ENCODE assay signal across 8 cellular contexts in genomic region chr6:20211941-20212391, GRCh38. TPM values are rescaled to one million over a fixed set of nuclear protein-coding genes. Genes with fewer than 3 reads are reported as not detected.
A peak's percentile ranks its signal among the peaks of the same experiment; 100 is the strongest.
DNase-seq lines count a peak whose midpoint lies in the region; ATAC-seq, FAIRE-seq and TF ChIP-seq lines count a peak whose summit lies in the region.

No MANE protein-coding gene starts in this region.

- peak overlapping the region; percentile 90 for H3K4me3 Mint-ChIP-seq in activated T-helper 2 cell treated with anti-CD3 and anti-CD28 coated beads, Interferon-gamma antibody, Interleukin-2, Interleukin-4, amounts not matched to agents 10 μg/mL and 5 μg/mL and 100 μg/mL, durations not matched to agents 14 hours and 24 hours and 36 hours (ENCODE audit: low read depth)

- peak overlapping the region; percentile 77 for H2AFZ ChIP-seq in MM.1S (ENCODE audit: low read length)

- ATAC-seq in HG03469 (IDR thresholded peaks at IDR 0.05; ENCODE audit: unreplicated experiment) = no peak

- H3K36me3 Mint-ChIP-seq in activated T-helper 2 cell treated with anti-CD3 and anti-CD28 coated beads, Interferon-gamma antibody, Interleukin-2, Interleukin-4, amounts not matched to agents 10 μg/mL and 5 μg/mL and 100 μg/mL, durations not matched to agents 14 hours and 24 hours and 36 hours (ENCODE audit: low read depth) = no peaks in the 10 kb centered on the region

- H4K20me1 ChIP-seq in MM.1S (ENCODE audit: insufficient read depth, low read length) = no peaks in the 10 kb centered on the region

- H3K27me3 Mint-ChIP-seq in activated T-helper 2 cell treated with anti-CD3 and anti-CD28 coated beads, Interferon-gamma antibody, Interleukin-2, Interleukin-4, amounts not matched to agents 10 μg/mL and 5 μg/mL and 100 μg/mL, durations not matched to agents 14 hours and 24 hours and 36 hours (ENCODE audit: low read depth) = no peaks in the 10 kb centered on the region

- H3K36me3 ChIP-seq in MM.1S (replicated peaks; ENCODE audit: insufficient read depth, low read length) (no peaks in the 10 kb centered on the region), left ventricle myocardium inferior (no peaks in the 10 kb centered on the region), rectal smooth muscle tissue (ENCODE audit: control insufficient read depth, insufficient read depth, low read length) (no peaks in the 10 kb centered on the region)

- peak overlapping the region; percentile 93 for H3K4me2 ChIP-seq in MM.1S (ENCODE audit: low read depth, low read length)

- H3K4me3 ChIP-seq in GM12875 (ENCODE audit: low read depth, low read length) (peak overlapping the region; percentile 60), MM.1S (ENCODE audit: low read length) (peak overlapping the region; percentile 89), left ventricle myocardium inferior (peak overlapping the region; percentile 95), rectal smooth muscle tissue (ENCODE audit: low read length) (peak overlapping the region; percentile 91)

- peak overlapping the region; percentile 90 for H3K27ac ChIP-seq in MM.1S (ENCODE audit: low read length)
- H3K27ac ChIP-seq in left ventricle myocardium inferior (replicated peaks) = peak overlapping the region; percentile 97
- peak overlapping the region; percentile 96 for H3K27ac ChIP-seq in rectal smooth muscle tissue (ENCODE audit: low read depth, low read length)

- H3K9me3 Mint-ChIP-seq in activated T-helper 2 cell treated with anti-CD3 and anti-CD28 coated beads, Interferon-gamma antibody, Interleukin-2, Interleukin-4, amounts not matched to agents 10 μg/mL and 5 μg/mL and 100 μg/mL, durations not matched to agents 14 hours and 24 hours and 36 hours = no peaks in the 10 kb centered on the region

- H3K9me3 ChIP-seq in MM.1S (replicated peaks; ENCODE audit: insufficient read depth, low read length) (no peaks in the 10 kb centered on the region), left ventricle myocardium inferior (replicated peaks) (no peaks in the 10 kb centered on the region)

- peak; percentile 25 for TF ChIP-seq POLR2A in H54 (IDR thresholded peaks at IDR 0.05; ENCODE audit: low read depth, low read length)

- no peak for TF ChIP-seq CTCF in GM12875 (IDR thresholded peaks at IDR 0.05; ENCODE audit: borderline replicate concordance, insufficient read depth, low read depth, low read length)
- TF ChIP-seq CTCF in MM.1S (IDR thresholded peaks at IDR 0.05; ENCODE audit: low read length) = no peak; the same call in 1 of the 2 replicates
- no peak for TF ChIP-seq CTCF in left ventricle myocardium inferior (IDR thresholded peaks at IDR 0.05; ENCODE audit: borderline replicate concordance)

- H3K9ac ChIP-seq in MM.1S (ENCODE audit: low read length) (peak overlapping the region; percentile 85), rectal smooth muscle tissue (ENCODE audit: low read length) (peak overlapping the region; percentile 47)

- FAIRE-seq in H54 (lab: Jason Lieb, UNC) = no peak

- peaks cover 47% of the 10 kb centered on the region for H3K4me1 Mint-ChIP-seq in activated T-helper 2 cell treated with anti-CD3 and anti-CD28 coated beads, Interferon-gamma antibody, Interleukin-2, Interleukin-4, amounts not matched to agents 10 μg/mL and 5 μg/mL and 100 μg/mL, durations not matched to agents 14 hours and 24 hours and 36 hours (ENCODE audit: low read depth)

- H3K27me3 ChIP-seq in MM.1S (replicated peaks; ENCODE audit: insufficient read depth, low read length) (no peaks in the 10 kb centered on the region), left ventricle myocardium inferior (ENCODE audit: low read depth) (no peaks in the 10 kb centered on the region), rectal smooth muscle tissue (ENCODE audit: control insufficient read depth, insufficient read depth, low read length) (no peaks in the 10 kb centered on the region)

- H3F3A ChIP-seq in MM.1S (ENCODE audit: insufficient read depth, low read length) = peaks cover 34% of the 10 kb centered on the region

- H3K4me1 ChIP-seq in MM.1S (ENCODE audit: low read length) (peaks cover 29% of the 10 kb centered on the region), left ventricle myocardium inferior (peaks cover 85% of the 10 kb centered on the region), rectal smooth muscle tissue (ENCODE audit: control insufficient read depth, insufficient read depth, low read length) (peaks cover 17% of the 10 kb centered on the region)

- H3K9me2 ChIP-seq in MM.1S (replicated peaks; ENCODE audit: insufficient read depth, low read length) = no peaks in the 10 kb centered on the region

- intact Hi-C loops in activated T-helper 2 cell treated with anti-CD3 and anti-CD28 coated beads, Interferon-gamma antibody, Interleukin-2, Interleukin-4, amounts not matched to agents 10 μg/mL and 5 μg/mL and 100 μg/mL, durations not matched to agents 14 hours and 24 hours and 36 hours (cut with micrococcal nuclease) = loop anchor here (1.0 to 5.0 kb wide), 6 partner anchors 10 to 320 kb away; partner anchors contain the start of genes CDKAL1 and E2F3
- intact Hi-C loops in left ventricle myocardium inferior (cut with micrococcal nuclease) = no loop called here

- H3K27ac Mint-ChIP-seq in activated T-helper 2 cell treated with anti-CD3 and anti-CD28 coated beads, Interferon-gamma antibody, Interleukin-2, Interleukin-4, amounts not matched to agents 10 μg/mL and 5 μg/mL and 100 μg/mL, durations not matched to agents 14 hours and 24 hours and 36 hours = peak overlapping the region; percentile 90

- DNase-seq in H54 (ENCODE audit: insufficient read length, low spot score) (no peak), MM.1S (peak; percentile 27), left ventricle myocardium inferior (no peak), globus pallidus (ENCODE audit: low spot score) (no peak)
- DNase-seq in activated T-helper 2 cell treated with anti-CD3 and anti-CD28 coated beads, Interferon-gamma antibody, Interleukin-2, Interleukin-4, amounts not matched to agents 10 μg/mL and 5 μg/mL and 100 μg/mL, durations not matched to agents 14 hours and 24 hours and 36 hours (ENCODE audit: low spot score) = no peak

- H3K79me2 ChIP-seq in MM.1S (ENCODE audit: low read length) = peaks cover 49% of the 10 kb centered on the region

RNA-seq across cellular contexts. Expression of gene MBOAT1, which starts 0.3 kb away (rescaled TPM):
- 32.8 and 33.8 TPM in 2 replicates for total RNA-seq in activated T-helper 2 cell treated with anti-CD3 and anti-CD28 coated beads, Interferon-gamma antibody, Interleukin-2, Interleukin-4, amounts not matched to agents 10 μg/mL and 5 μg/mL and 100 μg/mL, durations not matched to agents 14 hours and 24 hours and 36 hours
- total RNA-seq in left ventricle myocardium inferior = 5.6 TPM
